ENCODE assay signal across 1 cellular context in the genomic region with DNA sequence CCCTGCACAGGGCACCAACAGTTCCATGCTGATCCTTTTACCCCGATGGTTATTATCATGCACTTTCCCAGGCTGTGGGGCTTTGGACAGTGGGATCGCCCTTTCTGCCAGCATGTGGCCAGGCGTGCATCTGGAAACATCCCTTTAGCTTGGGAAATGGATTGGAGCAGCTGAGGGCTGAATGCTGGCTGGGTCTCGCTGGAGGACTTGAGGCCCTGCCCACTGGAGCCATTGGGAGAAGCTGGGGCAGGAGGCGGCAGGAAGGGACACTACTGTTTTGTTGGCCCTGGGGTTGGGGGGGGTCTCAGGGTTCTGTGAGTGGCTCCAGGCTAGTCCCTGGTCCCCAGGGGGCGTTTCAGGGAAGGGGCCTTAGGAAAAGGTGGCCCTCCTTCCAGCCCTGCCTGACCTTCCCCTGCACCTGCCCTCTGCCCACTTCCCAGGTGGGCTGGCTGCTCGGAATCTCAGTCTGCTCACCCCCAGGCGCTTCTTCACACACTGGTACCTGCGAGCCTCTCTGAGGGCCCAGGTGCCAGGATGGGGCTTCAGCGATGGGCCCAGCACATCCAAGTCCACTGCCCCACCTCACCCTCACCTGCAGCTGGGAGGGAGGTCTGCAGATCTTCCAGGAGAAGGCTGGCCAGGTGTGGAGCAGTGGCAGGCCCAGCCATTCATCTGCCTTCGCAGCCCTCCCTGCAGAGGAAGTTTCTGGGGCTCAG.
TF ChIP-seq lines count a peak whose summit lies in the region.

No MANE protein-coding gene starts in this region.

TF ChIP-seq in HepG2, 621 proteins besides CTCF, POLR2A, EP300 and RAD21 (continues in another document):
- TF ChIP-seq HOXA5 (CRISPR knock-in tag; IDR thresholded peaks at IDR 0.05) (0 out of 2 replicates have a peak, but pooled peaks have one; percentile 62), SOX6 (IDR thresholded peaks at IDR 0.05) (no peak), SOX6 (CRISPR knock-in tag; IDR thresholded peaks at IDR 0.05) (no peak), ZNF616 (CRISPR knock-in tag; IDR thresholded peaks at IDR 0.05; ENCODE audit: low read depth) (no peak), MTA1 (CRISPR knock-in tag; IDR thresholded peaks at IDR 0.05; ENCODE audit: borderline replicate concordance) (no peak), GABPB1 (CRISPR knock-in tag; IDR thresholded peaks at IDR 0.05) (no peak), SP2 (CRISPR knock-in tag; IDR thresholded peaks at IDR 0.05) (peak; percentile 23; the same call in 1 of the 2 replicates), SATB2 (CRISPR knock-in tag; IDR thresholded peaks at IDR 0.05) (0 out of 2 replicates have a peak, but pooled peaks have one; percentile 25), NFKB2 (CRISPR knock-in tag; IDR thresholded peaks at IDR 0.05; ENCODE audit: borderline replicate concordance) (peak; percentile 69; the same call in 1 of the 2 replicates), HNF4G (IDR thresholded peaks at IDR 0.05; ENCODE audit: borderline replicate concordance, low read depth, low read length) (no peak), HNF4G (CRISPR knock-in tag; IDR thresholded peaks at IDR 0.05; ENCODE audit: borderline replicate concordance, low read depth) (no peak), ELF4 (CRISPR knock-in tag; IDR thresholded peaks at IDR 0.05; ENCODE audit: borderline replicate concordance) (0 out of 2 replicates have a peak, but pooled peaks have one; percentile 45), HES4 (CRISPR knock-in tag; IDR thresholded peaks at IDR 0.05; ENCODE audit: borderline replicate concordance) (no peak), TOPORS (CRISPR knock-in tag; IDR thresholded peaks at IDR 0.05) (no peak), ZNF205 (CRISPR knock-in tag; IDR thresholded peaks at IDR 0.05) (no peak), ZNF761 (CRISPR knock-in tag; conservative IDR thresholded peaks at IDR 0.05) (no peak), CBX2 (IDR thresholded peaks at IDR 0.05; ENCODE audit: low read depth, low read length) (no peak), CBX2 (CRISPR knock-in tag; IDR thresholded peaks at IDR 0.05; ENCODE audit: low read depth) (peak; percentile 49; the same call in 1 of the 2 replicates), ZFP90 (CRISPR knock-in tag; IDR thresholded peaks at IDR 0.05; ENCODE audit: borderline replicate concordance) (0 out of 2 replicates have a peak, but pooled peaks have one; percentile 37), EED (CRISPR knock-in tag; IDR thresholded peaks at IDR 0.05) (peak; percentile 84), KAT8 (CRISPR knock-in tag; IDR thresholded peaks at IDR 0.05) (no peak), ZNF672 (CRISPR knock-in tag; IDR thresholded peaks at IDR 0.05) (no peak), FOSL1 (CRISPR knock-in tag; IDR thresholded peaks at IDR 0.05; ENCODE audit: borderline replicate concordance) (no peak), ZNF788 (CRISPR knock-in tag; IDR thresholded peaks at IDR 0.05; ENCODE audit: borderline replicate concordance) (peak; percentile 43; the same call in 1 of the 2 replicates), ZNF572 (CRISPR knock-in tag; IDR thresholded peaks at IDR 0.05) (0 out of 2 replicates have a peak, but pooled peaks have one; percentile 19), BRD4 (CRISPR knock-in tag; IDR thresholded peaks at IDR 0.05) (peak; percentile 58; the same call in 1 of the 2 replicates)
- TF ChIP-seq, protein P1, sequence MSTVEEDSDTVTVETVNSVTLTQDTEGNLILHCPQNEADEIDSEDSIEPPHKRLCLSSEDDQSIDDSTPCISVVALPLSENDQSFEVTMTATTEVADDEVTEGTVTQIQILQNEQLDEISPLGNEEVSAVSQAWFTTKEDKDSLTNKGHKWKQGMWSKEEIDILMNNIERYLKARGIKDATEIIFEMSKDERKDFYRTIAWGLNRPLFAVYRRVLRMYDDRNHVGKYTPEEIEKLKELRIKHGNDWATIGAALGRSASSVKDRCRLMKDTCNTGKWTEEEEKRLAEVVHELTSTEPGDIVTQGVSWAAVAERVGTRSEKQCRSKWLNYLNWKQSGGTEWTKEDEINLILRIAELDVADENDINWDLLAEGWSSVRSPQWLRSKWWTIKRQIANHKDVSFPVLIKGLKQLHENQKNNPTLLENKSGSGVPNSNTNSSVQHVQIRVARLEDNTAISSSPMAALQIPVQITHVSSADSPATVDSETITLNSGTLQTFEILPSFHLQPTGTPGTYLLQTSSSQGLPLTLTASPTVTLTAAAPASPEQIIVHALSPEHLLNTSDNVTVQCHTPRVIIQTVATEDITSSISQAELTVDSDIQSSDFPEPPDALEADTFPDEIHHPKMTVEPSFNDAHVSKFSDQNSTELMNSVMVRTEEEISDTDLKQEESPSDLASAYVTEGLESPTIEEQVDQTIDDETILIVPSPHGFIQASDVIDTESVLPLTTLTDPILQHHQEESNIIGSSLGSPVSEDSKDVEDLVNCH (CRISPR knock-in tag; IDR thresholded peaks at IDR 0.05): 0 out of 2 replicates have a peak, but pooled peaks have one; percentile 1
- TF ChIP-seq, protein P2, sequence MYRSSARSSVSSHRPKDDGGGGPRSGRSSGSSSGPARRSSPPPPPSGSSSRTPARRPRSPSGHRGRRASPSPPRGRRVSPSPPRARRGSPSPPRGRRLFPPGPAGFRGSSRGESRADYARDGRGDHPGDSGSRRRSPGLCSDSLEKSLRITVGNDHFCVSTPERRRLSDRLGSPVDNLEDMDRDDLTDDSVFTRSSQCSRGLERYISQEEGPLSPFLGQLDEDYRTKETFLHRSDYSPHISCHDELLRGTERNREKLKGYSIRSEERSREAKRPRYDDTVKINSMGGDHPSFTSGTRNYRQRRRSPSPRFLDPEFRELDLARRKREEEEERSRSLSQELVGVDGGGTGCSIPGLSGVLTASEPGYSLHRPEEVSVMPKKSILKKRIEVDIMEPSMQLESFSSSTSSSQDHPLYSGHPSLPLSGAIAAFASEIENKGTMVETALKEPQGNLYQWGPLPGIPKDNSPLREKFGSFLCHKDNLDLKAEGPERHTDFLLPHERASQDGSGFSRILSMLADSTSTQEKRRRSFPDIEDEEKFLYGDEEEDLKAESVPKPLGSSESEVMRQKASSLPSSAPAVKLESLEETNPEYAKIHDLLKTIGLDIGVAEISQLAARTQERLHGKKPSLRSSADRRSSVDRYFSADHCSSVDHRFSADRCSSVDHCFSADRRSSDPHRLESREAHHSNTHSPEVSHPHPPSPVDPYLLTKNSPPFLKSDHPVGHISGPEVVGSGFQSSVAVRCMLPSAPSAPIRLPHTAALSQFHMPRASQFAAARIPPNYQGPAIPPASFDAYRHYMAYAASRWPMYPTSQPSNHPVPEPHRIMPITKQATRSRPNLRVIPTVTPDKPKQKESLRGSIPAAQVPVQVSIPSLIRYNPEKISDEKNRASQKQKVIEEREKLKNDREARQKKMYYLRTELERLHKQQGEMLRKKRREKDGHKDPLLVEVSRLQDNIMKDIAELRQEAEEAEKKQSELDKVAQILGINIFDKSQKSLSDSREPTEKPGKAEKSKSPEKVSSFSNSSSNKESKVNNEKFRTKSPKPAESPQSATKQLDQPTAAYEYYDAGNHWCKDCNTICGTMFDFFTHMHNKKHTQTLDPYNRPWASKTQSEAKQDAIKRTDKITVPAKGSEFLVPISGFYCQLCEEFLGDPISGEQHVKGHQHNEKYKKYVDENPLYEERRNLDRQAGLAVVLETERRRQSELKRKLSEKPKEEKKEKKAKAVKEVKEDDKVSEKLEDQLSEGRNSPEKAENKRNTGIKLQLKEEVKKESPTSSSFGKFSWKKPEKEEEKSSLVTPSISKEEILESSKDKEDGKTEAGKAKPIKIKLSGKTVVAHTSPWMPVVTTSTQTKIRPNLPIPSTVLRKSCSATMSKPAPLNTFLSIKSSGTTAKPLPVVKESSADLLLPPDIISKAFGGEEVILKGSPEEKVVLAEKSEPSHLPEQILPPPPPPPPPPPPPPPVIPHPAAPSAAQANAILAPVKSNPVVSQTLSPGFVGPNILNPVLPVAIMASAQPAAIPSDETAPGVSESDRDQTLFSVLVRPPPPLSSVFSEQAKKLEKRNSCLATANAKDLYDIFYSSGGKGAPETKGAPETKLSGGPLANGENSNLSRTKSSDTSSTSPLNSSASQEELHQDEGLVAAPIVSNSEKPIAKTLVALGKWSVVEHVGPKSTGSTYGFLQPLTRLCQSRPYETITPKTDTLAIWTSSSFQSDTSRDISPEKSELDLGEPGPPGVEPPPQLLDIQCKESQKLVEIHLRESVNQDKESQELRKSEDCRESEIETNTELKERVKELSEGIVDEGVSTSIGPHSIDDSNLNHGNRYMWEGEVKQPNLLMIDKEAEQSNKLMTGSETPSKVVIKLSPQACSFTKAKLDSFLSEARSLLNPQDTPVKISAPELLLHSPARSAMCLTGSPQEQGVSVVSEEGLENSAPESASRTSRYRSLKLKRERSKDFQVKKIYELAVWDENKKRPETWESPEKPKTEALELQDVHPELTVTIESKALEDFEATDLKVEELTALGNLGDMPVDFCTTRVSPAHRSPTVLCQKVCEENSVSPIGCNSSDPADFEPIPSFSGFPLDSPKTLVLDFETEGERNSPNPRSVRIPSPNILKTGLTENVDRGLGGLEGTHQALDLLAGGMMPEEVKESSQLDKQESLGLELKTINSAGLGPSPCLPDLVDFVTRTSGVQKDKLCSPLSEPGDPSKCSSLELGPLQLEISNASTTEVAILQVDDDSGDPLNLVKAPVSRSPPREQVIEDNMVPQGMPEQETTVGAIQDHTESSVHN (CRISPR knock-in tag; IDR thresholded peaks at IDR 0.05): no peak
- TF ChIP-seq, protein P3, sequence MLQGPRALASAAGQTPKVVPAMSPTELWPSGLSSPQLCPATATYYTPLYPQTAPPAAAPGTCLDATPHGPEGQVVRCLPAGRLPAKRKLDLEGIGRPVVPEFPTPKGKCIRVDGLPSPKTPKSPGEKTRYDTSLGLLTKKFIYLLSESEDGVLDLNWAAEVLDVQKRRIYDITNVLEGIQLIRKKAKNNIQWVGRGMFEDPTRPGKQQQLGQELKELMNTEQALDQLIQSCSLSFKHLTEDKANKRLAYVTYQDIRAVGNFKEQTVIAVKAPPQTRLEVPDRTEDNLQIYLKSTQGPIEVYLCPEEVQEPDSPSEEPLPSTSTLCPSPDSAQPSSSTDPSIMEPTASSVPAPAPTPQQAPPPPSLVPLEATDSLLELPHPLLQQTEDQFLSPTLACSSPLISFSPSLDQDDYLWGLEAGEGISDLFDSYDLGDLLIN (CRISPR knock-in tag; IDR thresholded peaks at IDR 0.05; ENCODE audit: borderline replicate concordance): 0 out of 2 replicates have a peak, but pooled peaks have one; percentile 27
- TF ChIP-seq, protein P4, sequence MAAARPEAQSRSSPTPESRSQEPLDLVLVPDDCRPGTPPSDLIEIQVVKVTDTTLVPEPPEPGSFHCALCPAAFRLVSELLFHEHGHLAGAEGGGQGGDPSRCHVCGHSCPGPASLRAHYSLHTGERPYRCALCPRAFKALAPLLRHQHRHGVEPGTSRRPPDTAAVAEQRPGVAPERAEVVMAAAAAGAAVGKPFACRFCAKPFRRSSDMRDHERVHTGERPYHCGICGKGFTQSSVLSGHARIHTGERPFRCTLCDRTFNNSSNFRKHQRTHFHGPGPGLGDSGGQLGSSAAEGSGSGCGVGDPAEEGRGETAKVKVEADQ (CRISPR knock-in tag; IDR thresholded peaks at IDR 0.05; ENCODE audit: borderline replicate concordance): no peak
- TF ChIP-seq, protein P5, sequence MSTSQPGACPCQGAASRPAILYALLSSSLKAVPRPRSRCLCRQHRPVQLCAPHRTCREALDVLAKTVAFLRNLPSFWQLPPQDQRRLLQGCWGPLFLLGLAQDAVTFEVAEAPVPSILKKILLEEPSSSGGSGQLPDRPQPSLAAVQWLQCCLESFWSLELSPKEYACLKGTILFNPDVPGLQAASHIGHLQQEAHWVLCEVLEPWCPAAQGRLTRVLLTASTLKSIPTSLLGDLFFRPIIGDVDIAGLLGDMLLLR (CRISPR knock-in tag; IDR thresholded peaks at IDR 0.05): no peak
- TF ChIP-seq, protein P6, sequence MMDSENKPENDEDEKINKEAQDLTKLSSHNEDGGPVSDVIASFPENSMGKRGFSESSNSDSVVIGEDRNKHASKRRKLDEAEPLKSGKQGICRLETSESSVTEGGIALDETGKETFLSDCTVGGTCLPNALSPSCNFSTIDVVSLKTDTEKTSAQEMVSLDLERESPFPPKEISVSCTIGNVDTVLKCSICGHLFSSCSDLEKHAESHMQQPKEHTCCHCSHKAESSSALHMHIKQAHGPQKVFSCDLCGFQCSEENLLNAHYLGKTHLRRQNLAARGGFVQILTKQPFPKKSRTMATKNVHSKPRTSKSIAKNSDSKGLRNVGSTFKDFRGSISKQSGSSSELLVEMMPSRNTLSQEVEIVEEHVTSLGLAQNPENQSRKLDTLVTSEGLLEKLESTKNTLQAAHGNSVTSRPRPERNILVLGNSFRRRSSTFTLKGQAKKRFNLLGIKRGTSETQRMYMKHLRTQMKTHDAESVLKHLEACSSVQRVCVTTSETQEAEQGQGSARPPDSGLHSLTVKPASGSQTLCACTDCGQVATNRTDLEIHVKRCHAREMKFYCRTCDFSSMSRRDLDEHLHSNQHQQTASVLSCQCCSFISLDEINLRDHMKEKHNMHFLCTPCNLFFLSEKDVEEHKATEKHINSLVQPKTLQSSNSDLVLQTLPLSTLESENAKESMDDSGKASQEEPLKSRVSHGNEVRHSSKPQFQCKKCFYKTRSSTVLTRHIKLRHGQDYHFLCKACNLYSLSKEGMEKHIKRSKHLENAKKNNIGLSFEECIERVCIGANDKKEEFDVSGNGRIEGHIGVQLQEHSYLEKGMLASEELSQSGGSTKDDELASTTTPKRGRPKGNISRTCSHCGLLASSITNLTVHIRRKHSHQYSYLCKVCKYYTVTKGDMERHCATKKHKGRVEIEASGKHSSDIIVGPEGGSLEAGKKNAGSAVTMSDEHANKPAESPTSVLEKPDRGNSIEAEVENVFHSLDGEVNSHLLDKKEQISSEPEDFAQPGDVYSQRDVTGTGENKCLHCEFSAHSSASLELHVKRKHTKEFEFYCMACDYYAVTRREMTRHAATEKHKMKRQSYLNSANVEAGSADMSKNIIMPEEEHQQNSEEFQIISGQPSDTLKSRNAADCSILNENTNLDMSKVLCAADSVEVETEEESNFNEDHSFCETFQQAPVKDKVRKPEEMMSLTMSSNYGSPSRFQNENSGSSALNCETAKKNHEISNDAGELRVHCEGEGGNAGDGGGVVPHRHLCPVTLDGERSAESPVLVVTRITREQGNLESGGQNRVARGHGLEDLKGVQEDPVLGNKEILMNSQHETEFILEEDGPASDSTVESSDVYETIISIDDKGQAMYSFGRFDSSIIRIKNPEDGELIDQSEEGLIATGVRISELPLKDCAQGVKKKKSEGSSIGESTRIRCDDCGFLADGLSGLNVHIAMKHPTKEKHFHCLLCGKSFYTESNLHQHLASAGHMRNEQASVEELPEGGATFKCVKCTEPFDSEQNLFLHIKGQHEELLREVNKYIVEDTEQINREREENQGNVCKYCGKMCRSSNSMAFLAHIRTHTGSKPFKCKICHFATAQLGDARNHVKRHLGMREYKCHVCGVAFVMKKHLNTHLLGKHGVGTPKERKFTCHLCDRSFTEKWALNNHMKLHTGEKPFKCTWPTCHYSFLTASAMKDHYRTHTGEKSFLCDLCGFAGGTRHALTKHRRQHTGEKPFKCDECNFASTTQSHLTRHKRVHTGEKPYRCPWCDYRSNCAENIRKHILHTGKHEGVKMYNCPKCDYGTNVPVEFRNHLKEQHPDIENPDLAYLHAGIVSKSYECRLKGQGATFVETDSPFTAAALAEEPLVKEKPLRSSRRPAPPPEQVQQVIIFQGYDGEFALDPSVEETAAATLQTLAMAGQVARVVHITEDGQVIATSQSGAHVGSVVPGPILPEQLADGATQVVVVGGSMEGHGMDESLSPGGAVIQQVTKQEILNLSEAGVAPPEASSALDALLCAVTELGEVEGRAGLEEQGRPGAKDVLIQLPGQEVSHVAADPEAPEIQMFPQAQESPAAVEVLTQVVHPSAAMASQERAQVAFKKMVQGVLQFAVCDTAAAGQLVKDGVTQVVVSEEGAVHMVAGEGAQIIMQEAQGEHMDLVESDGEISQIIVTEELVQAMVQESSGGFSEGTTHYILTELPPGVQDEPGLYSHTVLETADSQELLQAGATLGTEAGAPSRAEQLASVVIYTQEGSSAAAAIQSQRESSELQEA (CRISPR knock-in tag; IDR thresholded peaks at IDR 0.05; ENCODE audit: not compliant biosample characterization): peak; percentile 3
- TF ChIP-seq, protein P7, sequence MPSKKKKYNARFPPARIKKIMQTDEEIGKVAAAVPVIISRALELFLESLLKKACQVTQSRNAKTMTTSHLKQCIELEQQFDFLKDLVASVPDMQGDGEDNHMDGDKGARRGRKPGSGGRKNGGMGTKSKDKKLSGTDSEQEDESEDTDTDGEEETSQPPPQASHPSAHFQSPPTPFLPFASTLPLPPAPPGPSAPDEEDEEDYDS (CRISPR knock-in tag; IDR thresholded peaks at IDR 0.05): no peak
